Comparison of ENCODE assay signal across 8 cellular contexts in the genomic region with DNA sequence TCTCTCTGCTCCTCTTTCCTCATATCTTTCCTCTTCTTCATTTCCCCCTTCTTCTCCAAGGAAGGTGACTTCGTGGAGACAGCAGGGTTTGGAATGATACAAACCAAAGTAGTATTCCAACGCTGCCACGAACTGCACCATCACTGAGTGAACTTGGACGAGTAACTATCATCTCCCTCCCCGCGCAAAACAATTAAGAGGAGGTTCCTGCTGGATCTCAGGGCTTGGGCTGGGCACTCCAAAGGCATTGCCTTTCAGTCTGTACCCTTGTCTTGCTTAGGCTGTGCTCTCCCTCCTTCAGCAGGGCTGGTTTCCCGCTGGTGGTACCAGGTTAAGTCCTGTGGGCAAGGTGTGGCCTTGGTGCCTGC. TPM values are rescaled to one million over a fixed set of nuclear protein-coding genes. Genes with fewer than 3 reads are reported as not detected.
DNase-seq lines count a peak whose midpoint lies in the region; ATAC-seq and TF ChIP-seq lines count a peak whose summit lies in the region.

No MANE protein-coding gene starts in this region.

- no peak overlapping the region for H2BK15ac ChIP-seq in neuronal stem cell (ENCODE audit: low read length)

- H2AK5ac ChIP-seq in neuronal stem cell (ENCODE audit: low read depth, low read length), result no peak overlapping the region

- peaks cover 40% of the 10 kb centered on the region for H3K4me1 ChIP-seq in CD4-positive, CD25-positive, alpha-beta regulatory T cell (ENCODE audit: control insufficient read depth, insufficient read depth, low read length, poor library complexity, severe bottlenecking)
- H3K4me1 ChIP-seq in MM.1S (ENCODE audit: low read length), result peaks cover 16% of the 10 kb centered on the region
- H3K4me1 ChIP-seq in neuronal stem cell (ENCODE audit: control insufficient read depth in 2 of 2, insufficient read depth in 1 of 2, low read depth in 1 of 2, low read length in 2 of 2), result peaks cover 19 to 31% of the 10 kb centered on the region in 2 donors

- no peak overlapping the region for H2BK12ac ChIP-seq in neuronal stem cell (ENCODE audit: low read length)

- H3K4me3 Mint-ChIP-seq in CD4-positive, CD25-positive, alpha-beta regulatory T cell, result peak overlapping the region; percentile 58 to 89 (median 74)
- peak overlapping the region; percentile 82 for H3K4me3 Mint-ChIP-seq in endothelial cell (ENCODE audit: unreplicated experiment)

- peak overlapping the region; percentile 69 for H3K4me3 ChIP-seq in CD4-positive, CD25-positive, alpha-beta regulatory T cell (ENCODE audit: low read depth, low read length)
- H3K4me3 ChIP-seq in MM.1S (ENCODE audit: low read length) (peak overlapping the region; percentile 74), neuronal stem cell (ENCODE audit: low read length in 2 of 2) (peak overlapping the region in 1 of 2 donors; percentile 54)

- H3K4me2 ChIP-seq in MM.1S (ENCODE audit: low read depth, low read length), result peak overlapping the region; percentile 92
- peak overlapping the region; percentile 90 for H3K4me2 ChIP-seq in neuronal stem cell (ENCODE audit: insufficient read depth, low read length, poor library complexity, severe bottlenecking)

- no peak overlapping the region for H4K8ac ChIP-seq in neuronal stem cell (ENCODE audit: low read depth, low read length)

- no peak for DNase-seq in CD4-positive, CD25-positive, alpha-beta regulatory T cell
- DNase-seq in MM.1S (no peak), endothelial cell (ENCODE audit: low spot score) (no peak), neuronal stem cell (ENCODE audit: low spot score) (no peak), NCI-H2081 (lab: John Stamatoyannopoulos, UW) (no peak), posterior vena cava (ENCODE audit: low spot score) (no peak), kidney tubule cell (ENCODE audit: low spot score) (no peak)

- intact Hi-C loops in posterior vena cava (cut with DNase I), result no loop called here

- no peaks in the 10 kb centered on the region for H3K36me3 Mint-ChIP-seq in CD4-positive, CD25-positive, alpha-beta regulatory T cell
- H3K36me3 Mint-ChIP-seq in endothelial cell (ENCODE audit: low read depth, unreplicated experiment), result peaks cover 4% of the 10 kb centered on the region

- H3K23ac ChIP-seq in neuronal stem cell (ENCODE audit: low read depth, low read length, poor library complexity), result no peak overlapping the region

- H3K14ac ChIP-seq in neuronal stem cell (ENCODE audit: low read length), result no peak overlapping the region

- H3K9me3 ChIP-seq in CD4-positive, CD25-positive, alpha-beta regulatory T cell (ENCODE audit: control insufficient read depth in 2 of 2, low read length in 2 of 2), result no peaks in the 10 kb centered on the region
- H3K9me3 ChIP-seq in MM.1S (replicated peaks; ENCODE audit: insufficient read depth, low read length), result no peaks in the 10 kb centered on the region
- H3K9me3 ChIP-seq in neuronal stem cell (replicated peaks in 1 of 2; ENCODE audit: control insufficient read depth in 2 of 2, insufficient read depth in 1 of 2, low read depth in 1 of 2, low read length in 2 of 2), result peaks cover 0 to 2% of the 10 kb centered on the region in 2 donors

- no peak overlapping the region for H3K18ac ChIP-seq in neuronal stem cell (ENCODE audit: low read length)

- H3K79me1 ChIP-seq in neuronal stem cell (ENCODE audit: low read depth, low read length), result peaks cover 2% of the 10 kb centered on the region

- no peak for TF ChIP-seq CTCF in MM.1S (IDR thresholded peaks at IDR 0.05; ENCODE audit: low read length)
- TF ChIP-seq CTCF in endothelial cell (IDR thresholded peaks at IDR 0.05; ENCODE audit: unreplicated experiment), result no peak

- H3K27ac Mint-ChIP-seq in CD4-positive, CD25-positive, alpha-beta regulatory T cell, result peak overlapping the region in 2 of 3 donors; percentile 52 to 68
- H3K27ac Mint-ChIP-seq in endothelial cell (ENCODE audit: unreplicated experiment), result no peak overlapping the region

- no peak overlapping the region for H3K4ac ChIP-seq in neuronal stem cell (ENCODE audit: low read length)

- H2AFZ ChIP-seq in MM.1S (ENCODE audit: low read length) (peak overlapping the region; percentile 85), neuronal stem cell (ENCODE audit: low read length) (peak overlapping the region; percentile 88)

- H3K27me3 ChIP-seq in CD4-positive, CD25-positive, alpha-beta regulatory T cell (ENCODE audit: control insufficient read depth, insufficient read depth, low read length), result peaks cover 16% of the 10 kb centered on the region
- peaks cover 15% of the 10 kb centered on the region for H3K27me3 ChIP-seq in MM.1S (replicated peaks; ENCODE audit: insufficient read depth, low read length)
- H3K27me3 ChIP-seq in neuronal stem cell (ENCODE audit: control insufficient read depth in 3 of 3, insufficient read depth in 3 of 3, low read depth in 1 of 3, low read length in 3 of 3), result peaks cover 10 to 50% (median 48%) of the 10 kb centered on the region in 3 experiments

- H2BK5ac ChIP-seq in neuronal stem cell (ENCODE audit: low read length), result no peak overlapping the region

- H3K27me3 Mint-ChIP-seq in CD4-positive, CD25-positive, alpha-beta regulatory T cell, result peaks cover 41% of the 10 kb centered on the region
- peaks cover 17% of the 10 kb centered on the region for H3K27me3 Mint-ChIP-seq in endothelial cell (ENCODE audit: unreplicated experiment)

- no peak overlapping the region for H4K91ac ChIP-seq in neuronal stem cell (ENCODE audit: low read depth, low read length, poor library complexity)

- no peak overlapping the region for H2BK120ac ChIP-seq in neuronal stem cell (ENCODE audit: low read depth, low read length)

- H3K79me2 ChIP-seq in MM.1S (ENCODE audit: low read length), result peaks cover 18% of the 10 kb centered on the region

- H3K9ac ChIP-seq in MM.1S (ENCODE audit: low read length), result no peak overlapping the region; the same call in 1 of the 2 replicates
- H3K9ac ChIP-seq in neuronal stem cell (ENCODE audit: low read depth, low read length, poor library complexity), result no peak overlapping the region

- no peak overlapping the region for H3K27ac ChIP-seq in CD4-positive, CD25-positive, alpha-beta regulatory T cell (ENCODE audit: insufficient read depth, low read length, poor library complexity, severe bottlenecking)
- H3K27ac ChIP-seq in MM.1S (ENCODE audit: low read length) (no peak overlapping the region), neuronal stem cell (replicated peaks; ENCODE audit: low read length) (no peak overlapping the region)

- no CpG with 5 or more reads among the region's 7 CpGs for WGBS in neuronal stem cell (ENCODE audit: extremely low coverage in 2 of 2, insufficient read length in 2 of 2, insufficient replicate concordance in 1 of 2), 2 donors

- peaks cover 11 to 50% (median 23%) of the 10 kb centered on the region in 4 donors for H3K4me1 Mint-ChIP-seq in CD4-positive, CD25-positive, alpha-beta regulatory T cell
- H3K4me1 Mint-ChIP-seq in endothelial cell (ENCODE audit: unreplicated experiment), result peaks cover 35% of the 10 kb centered on the region

- peaks cover 9% of the 10 kb centered on the region for H4K20me1 ChIP-seq in MM.1S (ENCODE audit: insufficient read depth, low read length)

- ATAC-seq in CD4-positive, CD25-positive, alpha-beta regulatory T cell (ENCODE audit: low read depth in 2 of 2), result no peak
- ATAC-seq in GM21381 (IDR thresholded peaks at IDR 0.05; ENCODE audit: unreplicated experiment), result no peak

- H3F3A ChIP-seq in MM.1S (ENCODE audit: insufficient read depth, low read length), result no peaks in the 10 kb centered on the region

- no peaks in the 10 kb centered on the region for H3K9me2 ChIP-seq in MM.1S (replicated peaks; ENCODE audit: insufficient read depth, low read length)

- no peaks in the 10 kb centered on the region for H3K36me3 ChIP-seq in CD4-positive, CD25-positive, alpha-beta regulatory T cell (ENCODE audit: control insufficient read depth, insufficient read depth, low read length)
- H3K36me3 ChIP-seq in MM.1S (replicated peaks; ENCODE audit: insufficient read depth, low read length), result no peaks in the 10 kb centered on the region
- no peaks in the 10 kb centered on the region for H3K36me3 ChIP-seq in neuronal stem cell (replicated peaks in 1 of 2; ENCODE audit: control insufficient read depth in 2 of 2, insufficient read depth in 2 of 2, low read length in 2 of 2)

- H3K9me3 Mint-ChIP-seq in CD4-positive, CD25-positive, alpha-beta regulatory T cell, result peaks cover 0 to 3% (median 0%) of the 10 kb centered on the region in 7 donors
- H3K9me3 Mint-ChIP-seq in endothelial cell (ENCODE audit: unreplicated experiment), result no peaks in the 10 kb centered on the region

RNA-seq across cellular contexts. Expression of gene PITX3, which starts 0.8 kb away (rescaled TPM):
- not detected for total RNA-seq in CD4-positive, CD25-positive, alpha-beta regulatory T cell
- not detected for polyA plus RNA-seq in CD4-positive, CD25-positive, alpha-beta regulatory T cell
- total RNA-seq in endothelial cell (ENCODE audit: unreplicated experiment) (not detected), posterior vena cava (not detected)
- 0.10 TPM for polyA plus RNA-seq in neuronal stem cell (2013, experiment 1 of 2)
- 0.08 TPM for polyA plus RNA-seq in neuronal stem cell (2013, experiment 2 of 2)

RNA-seq across cellular contexts. Expression of gene GBF1, which starts 3.2 kb away (rescaled TPM):
- total RNA-seq in CD4-positive, CD25-positive, alpha-beta regulatory T cell, result 45.6 TPM
- 10 to 100 TPM in 1 of 4 donors, 1 to 10 TPM in 3; 8.8 to 10.1 (median 9.9) TPM for polyA plus RNA-seq in CD4-positive, CD25-positive, alpha-beta regulatory T cell
- total RNA-seq in endothelial cell (ENCODE audit: unreplicated experiment) (45.1 TPM), posterior vena cava (10 to 100 TPM; 32.6 to 34.7 TPM)
- polyA plus RNA-seq in neuronal stem cell (2013, experiment 1 of 2), result 14.4 TPM
- polyA plus RNA-seq in neuronal stem cell (2013, experiment 2 of 2), result 14.5 TPM

RNA-seq across cellular contexts. Expression of gene ELOVL3, which starts 16.0 kb away (rescaled TPM):
- not detected for total RNA-seq in CD4-positive, CD25-positive, alpha-beta regulatory T cell
- polyA plus RNA-seq in CD4-positive, CD25-positive, alpha-beta regulatory T cell, result under 1 TPM in 1 of 4 donors, not detected in 3; 0.16 TPM
- not detected for total RNA-seq in endothelial cell (ENCODE audit: unreplicated experiment)
- polyA plus RNA-seq in neuronal stem cell (2013, experiment 1 of 2), result 0.17 TPM
- polyA plus RNA-seq in neuronal stem cell (2013, experiment 2 of 2), result 0.18 TPM
- total RNA-seq in posterior vena cava, result under 1 TPM in 1 of 2 donors, not detected in 1; 0.29 TPM
